Comparison of ENCODE assay signal across 22 cellular contexts in the genomic region with DNA sequence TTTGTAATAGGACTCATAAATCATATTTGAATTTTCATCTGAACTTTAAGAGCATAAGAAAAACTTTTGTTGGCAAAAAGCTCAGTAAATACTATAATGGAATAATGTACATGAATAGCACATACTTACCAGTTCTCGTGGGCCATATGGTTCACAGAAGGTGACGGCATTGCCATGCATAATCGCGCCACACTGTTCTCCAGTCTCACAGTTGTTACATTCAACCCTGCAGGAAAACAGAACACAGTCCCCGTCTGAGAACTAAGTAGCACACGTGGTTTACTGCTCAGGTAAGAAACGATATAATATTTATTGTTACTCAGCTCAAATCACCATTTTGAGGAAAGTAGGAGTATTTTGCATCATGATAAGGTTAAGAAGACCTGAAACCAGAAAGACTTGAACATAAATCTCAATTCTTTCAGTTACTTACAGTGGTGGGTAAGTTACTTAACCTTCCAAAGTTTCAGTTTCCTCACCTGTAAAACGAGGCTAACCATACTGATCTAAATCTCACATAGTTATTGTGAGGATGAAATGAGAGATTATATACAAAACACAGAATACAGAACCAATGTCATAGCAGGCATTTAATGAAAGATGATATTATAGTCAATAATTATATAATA.
"Had no signal": no experiment of that assay in that cellular context is flagged by ENCODE, and none has a peak within 500 bp of the region (broad histone marks: within the 10 kb centered on the region; RNA-seq: fewer than 3 reads in every experiment).

No MANE protein-coding gene starts in this region.

- H3K27me3 ChIP-seq: MG63 had no signal

- H3K4me3 Mint-ChIP-seq: activated CD4-positive, alpha-beta memory T cell treated with anti-CD3 and anti-CD28 coated beads, Interleukin-2, amount 10 ng/mL, durations not matched to agents 7 days and 5 days; activated CD4-positive, alpha-beta T cell treated with anti-CD3 and anti-CD28 coated beads for 36 hours; activated naive CD4-positive, alpha-beta T cell treated with anti-CD3 and anti-CD28 coated beads, Interleukin-2, amount 10 ng/mL, durations not matched to agents 7 days and 5 days; activated naive CD8-positive, alpha-beta T cell treated with anti-CD3 and anti-CD28 coated beads for 36 hours; IgD-negative memory B cell; T-cell had no signal

- H3K9me3 ChIP-seq: MG63 had no signal

- H3K9me3 Mint-ChIP-seq: activated CD4-positive, alpha-beta memory T cell treated with anti-CD3 and anti-CD28 coated beads, Interleukin-2, amount 10 ng/mL, durations not matched to agents 7 days and 5 days; activated naive CD4-positive, alpha-beta T cell treated with anti-CD3 and anti-CD28 coated beads, Interleukin-2, amount 10 ng/mL, durations not matched to agents 7 days and 5 days; activated naive CD8-positive, alpha-beta T cell treated with anti-CD3 and anti-CD28 coated beads for 36 hours; activated T-helper 2 cell treated with anti-CD3 and anti-CD28 coated beads, Interferon-gamma antibody, Interleukin-2, Interleukin-4, amounts not matched to agents 10 μg/mL and 5 μg/mL and 100 μg/mL, durations not matched to agents 14 hours and 24 hours and 36 hours had no signal

- ATAC-seq: activated CD4-positive, alpha-beta T cell treated with anti-CD3 and anti-CD28 coated beads for 36 hours; T-cell had no signal

- H3K27me3 Mint-ChIP-seq: activated CD4-positive, alpha-beta memory T cell treated with anti-CD3 and anti-CD28 coated beads, Interleukin-2, amount 10 ng/mL, durations not matched to agents 7 days and 5 days; activated naive CD4-positive, alpha-beta T cell treated with anti-CD3 and anti-CD28 coated beads, Interleukin-2, amount 10 ng/mL, durations not matched to agents 7 days and 5 days; IgD-negative memory B cell had no signal

- H3K27ac ChIP-seq: VCaP had no signal

- H3K36me3 Mint-ChIP-seq: activated naive CD4-positive, alpha-beta T cell treated with anti-CD3 and anti-CD28 coated beads, Interleukin-2, amount 10 ng/mL, durations not matched to agents 7 days and 5 days; activated naive CD8-positive, alpha-beta T cell treated with anti-CD3 and anti-CD28 coated beads for 36 hours; IgD-negative memory B cell; T-cell had no signal

- H3K4me3 ChIP-seq: MG63 had no signal

- DNase-seq: activated CD4-positive, alpha-beta memory T cell treated with anti-CD3 and anti-CD28 coated beads, Interleukin-2, amount 10 ng/mL, durations not matched to agents 7 days and 5 days; activated CD4-positive, alpha-beta T cell treated with anti-CD3 and anti-CD28 coated beads for 36 hours; activated CD4-positive, alpha-beta T cell treated with anti-CD3 and anti-CD28 coated beads, Interleukin-2, amount 50 U/mL, for 1 hour; activated gamma-delta T cell treated with Interleukin-2 at 50 U/mL for 16 hours; activated naive CD4-positive, alpha-beta T cell treated with anti-CD3 and anti-CD28 coated beads, Interleukin-2, amount 10 ng/mL, durations not matched to agents 7 days and 5 days; activated naive CD8-positive, alpha-beta T cell treated with anti-CD3 and anti-CD28 coated beads for 36 hours; activated T-cell treated with anti-CD3 and anti-CD28 coated beads for 4 hours; activated T-cell treated with anti-CD3 and anti-CD28 coated beads, Interleukin-2, amount 50 U/mL, for 48 hours; anterior cingulate cortex; MG63; NCI-H1105; NCI-H1436 treated with DMSO at 0.1 percent for 48 hours; NCI-H1930; NCI-H345; NCI-H510A; SIG-M5; T-cell; T-helper 2 cell; T1000 had no signal

- H3K36me3 ChIP-seq: MG63 had no signal

- H3K4me1 Mint-ChIP-seq: activated CD4-positive, alpha-beta memory T cell treated with anti-CD3 and anti-CD28 coated beads, Interleukin-2, amount 10 ng/mL, durations not matched to agents 7 days and 5 days; activated CD4-positive, alpha-beta T cell treated with anti-CD3 and anti-CD28 coated beads for 36 hours; activated naive CD4-positive, alpha-beta T cell treated with anti-CD3 and anti-CD28 coated beads, Interleukin-2, amount 10 ng/mL, durations not matched to agents 7 days and 5 days; activated naive CD8-positive, alpha-beta T cell treated with anti-CD3 and anti-CD28 coated beads for 36 hours; IgD-negative memory B cell; T-cell had no signal

- H3K27ac Mint-ChIP-seq: activated CD4-positive, alpha-beta memory T cell treated with anti-CD3 and anti-CD28 coated beads, Interleukin-2, amount 10 ng/mL, durations not matched to agents 7 days and 5 days; activated CD4-positive, alpha-beta T cell treated with anti-CD3 and anti-CD28 coated beads for 36 hours; activated naive CD4-positive, alpha-beta T cell treated with anti-CD3 and anti-CD28 coated beads, Interleukin-2, amount 10 ng/mL, durations not matched to agents 7 days and 5 days; activated naive CD8-positive, alpha-beta T cell treated with anti-CD3 and anti-CD28 coated beads for 36 hours; activated T-helper 2 cell treated with anti-CD3 and anti-CD28 coated beads, Interferon-gamma antibody, Interleukin-2, Interleukin-4, amounts not matched to agents 10 μg/mL and 5 μg/mL and 100 μg/mL, durations not matched to agents 14 hours and 24 hours and 36 hours; IgD-negative memory B cell; T-cell had no signal
